27 cellular contexts compared by ENCODE assay signal in the genomic region with DNA sequence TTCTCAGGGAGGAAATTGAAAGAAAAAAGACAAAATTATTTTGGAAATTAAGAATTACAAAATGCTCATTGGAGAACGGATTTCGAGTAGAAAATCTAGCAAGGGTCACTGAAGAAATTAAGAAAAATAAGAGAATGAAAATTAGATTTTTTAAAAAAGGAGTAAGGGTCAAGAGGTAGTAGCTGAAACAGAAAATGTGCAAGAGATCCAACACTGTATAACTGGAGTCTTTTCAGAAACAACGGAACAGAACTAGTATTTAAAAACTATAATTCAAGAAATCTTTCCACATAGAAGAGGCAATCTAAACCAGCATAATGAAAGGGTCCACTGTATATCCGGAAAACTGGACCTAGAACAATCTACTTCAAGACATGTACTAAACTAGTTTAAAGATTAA. TPM values are rescaled to one million over a fixed set of nuclear protein-coding genes. Genes with fewer than 3 reads are reported as not detected.
DNase-seq lines count a peak whose midpoint lies in the region; ATAC-seq, FAIRE-seq and TF ChIP-seq lines count a peak whose summit lies in the region.
"Had no signal": no experiment of that assay in that cellular context is flagged by ENCODE, and none has a peak within 500 bp of the region (broad histone marks: within the 10 kb centered on the region; RNA-seq: fewer than 3 reads in every experiment).

No MANE protein-coding gene starts in this region.

- H3K27me3 ChIP-seq in small intestine (ENCODE audit: control insufficient read depth in 2 of 2, insufficient read depth in 2 of 2, low read length in 2 of 2): no peaks in the 10 kb centered on the region
- H3K27me3 ChIP-seq: BE2C; BLaER1 treated with 17β-estradiol and CSF1 and Interleukin-3, amounts not matched to agents 10 nM and 100 nM had no signal

- intact Hi-C loops in activated B cell treated with CpG ODN at 0.5 μM for 24 hours (cut with micrococcal nuclease): no loop called here

- peak overlapping the region; percentile 65 for H3K27ac Mint-ChIP-seq in activated T-cell treated with anti-CD3 and anti-CD28 coated beads, Interleukin-2, amount 50 U/mL, for 72 hours
- H3K27ac Mint-ChIP-seq in activated B cell treated with CpG ODN at 0.5 μM for 24 hours: peak overlapping the region; percentile 11
- no peak overlapping the region for H3K27ac Mint-ChIP-seq in activated CD4-positive, alpha-beta T cell treated with anti-CD3 and anti-CD28 coated beads, Interleukin-2, amount 10 ng/mL, durations not matched to agents 7 days and 5 days
- H3K27ac Mint-ChIP-seq: CD4-positive, alpha-beta T cell had no signal

- POLR2A ChIA-PET in activated B cell treated with CpG ODN at 0.5 μM for 24 hours (lab: Charles Lee): interaction anchor here (0.5 to 1.1 kb wide), 3 partner anchors 11 to 27 kb away, joined by 3 to 4 read pairs (median 3); no protein-coding TSS in a partner anchor
- POLR2A ChIA-PET in activated CD4-positive, alpha-beta T cell treated with anti-CD3 and anti-CD28 coated beads, Interleukin-2, amount 10 ng/mL, durations not matched to agents 7 days and 5 days (lab: Charles Lee): no interaction called here

- no peaks in the 10 kb centered on the region for H3K27me3 Mint-ChIP-seq in activated T-cell treated with anti-CD3 and anti-CD28 coated beads, Interleukin-2, amount 50 U/mL, for 72 hours (ENCODE audit: low read depth)
- H3K27me3 Mint-ChIP-seq in activated B cell treated with CpG ODN at 0.5 μM for 24 hours: no peaks in the 10 kb centered on the region
- H3K27me3 Mint-ChIP-seq in activated CD4-positive, alpha-beta T cell treated with anti-CD3 and anti-CD28 coated beads, Interleukin-2, amount 10 ng/mL, durations not matched to agents 7 days and 5 days: no peaks in the 10 kb centered on the region
- H3K27me3 Mint-ChIP-seq: CD4-positive, alpha-beta T cell had no signal

- H3K4me1 ChIP-seq in small intestine (ENCODE audit: control insufficient read depth in 2 of 2, insufficient read depth in 1 of 2, low read depth in 1 of 2, low read length in 1 of 2): peaks cover 0 to 3% of the 10 kb centered on the region in 2 donors
- H3K4me1 ChIP-seq: BE2C had no signal

- peaks cover 6 to 13% of the 10 kb centered on the region in 2 donors for H3K9me3 Mint-ChIP-seq in activated T-cell treated with anti-CD3 and anti-CD28 coated beads, Interleukin-2, amount 50 U/mL, for 72 hours
- H3K9me3 Mint-ChIP-seq in activated B cell treated with CpG ODN at 0.5 μM for 24 hours: peaks cover 34% of the 10 kb centered on the region
- H3K9me3 Mint-ChIP-seq in activated CD4-positive, alpha-beta T cell treated with anti-CD3 and anti-CD28 coated beads, Interleukin-2, amount 10 ng/mL, durations not matched to agents 7 days and 5 days: peaks cover 35% of the 10 kb centered on the region

- no peak for DNase-seq in activated T-cell treated with anti-CD3 and anti-CD28 coated beads, Interleukin-2, amount 50 U/mL, for 72 hours
- DNase-seq in activated T-cell treated with anti-CD3 and anti-CD28 coated beads, Interleukin-2, amount 50 U/mL, for 1 hour: no peak
- no peak for DNase-seq in activated B cell treated with CpG ODN at 0.5 μM for 24 hours
- no peak for DNase-seq in frontal cortex (ENCODE audit: low spot score in 2 of 2)
- DNase-seq in activated CD4-positive, alpha-beta T cell treated with anti-CD3 and anti-CD28 coated beads, Interleukin-2, amount 10 ng/mL, durations not matched to agents 7 days and 5 days: no peak
- DNase-seq in small intestine: no peak
- no peak for DNase-seq in NCI-H146 treated with DMSO at 0.1 percent for 48 hours (lab: John Stamatoyannopoulos, UW; ENCODE audit: unreplicated experiment)
- DNase-seq: ACHN; AML-193; BE2C; CD4-positive, alpha-beta T cell; CD8-positive, alpha-beta memory T cell; DMS 273 treated with DMSO at 0.1 percent for 48 hours; DMS79; EL; GDM1; GM23248; H7; HCEC 1CT had no signal

- H3K36me3 ChIP-seq in small intestine (ENCODE audit: control insufficient read depth in 2 of 2, insufficient read depth in 2 of 2, low read length in 2 of 2): peaks cover 0 to 2% of the 10 kb centered on the region in 2 donors
- H3K36me3 ChIP-seq: BE2C had no signal

- no peak for ATAC-seq in activated T-cell treated with anti-CD3 and anti-CD28 coated beads, Interleukin-2, amount 50 U/mL, for 72 hours (replicated peaks in 1 of 2)
- no peak for ATAC-seq in activated B cell treated with CpG ODN at 0.5 μM for 24 hours (ENCODE audit: low read depth)
- ATAC-seq: GM12878 had no signal

- 96 to 99% (median 99%) methylated on average over 4 of the region's 4 CpGs for WGBS in small intestine, 3 donors

- H3K36me3 Mint-ChIP-seq in activated T-cell treated with anti-CD3 and anti-CD28 coated beads, Interleukin-2, amount 50 U/mL, for 72 hours (ENCODE audit: insufficient read depth in 2 of 2): peaks cover 11 to 28% of the 10 kb centered on the region in 2 donors
- H3K36me3 Mint-ChIP-seq in activated B cell treated with CpG ODN at 0.5 μM for 24 hours (ENCODE audit: low read depth): peaks cover 63% of the 10 kb centered on the region
- H3K36me3 Mint-ChIP-seq in activated CD4-positive, alpha-beta T cell treated with anti-CD3 and anti-CD28 coated beads, Interleukin-2, amount 10 ng/mL, durations not matched to agents 7 days and 5 days (ENCODE audit: low read depth): peaks cover 17% of the 10 kb centered on the region

- TF ChIP-seq CTCF in activated B cell treated with CpG ODN at 0.5 μM for 24 hours (IDR thresholded peaks at IDR 0.05): no peak

- H3K4me3 Mint-ChIP-seq in activated T-cell treated with anti-CD3 and anti-CD28 coated beads, Interleukin-2, amount 50 U/mL, for 72 hours: no peak overlapping the region
- H3K4me3 Mint-ChIP-seq in activated B cell treated with CpG ODN at 0.5 μM for 24 hours: no peak overlapping the region
- H3K4me3 Mint-ChIP-seq in activated CD4-positive, alpha-beta T cell treated with anti-CD3 and anti-CD28 coated beads, Interleukin-2, amount 10 ng/mL, durations not matched to agents 7 days and 5 days: no peak overlapping the region
- H3K4me3 Mint-ChIP-seq: CD14-positive monocyte had no signal

- CTCF ChIA-PET in activated B cell treated with CpG ODN at 0.5 μM for 24 hours (lab: Charles Lee): no interaction called here
- CTCF ChIA-PET in activated CD4-positive, alpha-beta T cell treated with anti-CD3 and anti-CD28 coated beads, Interleukin-2, amount 10 ng/mL, durations not matched to agents 7 days and 5 days (lab: Charles Lee): interaction anchor here (1.3 kb wide), 1 partner anchor 21 kb away, joined by 3 read pairs; no protein-coding TSS in a partner anchor

- H3K9me3 ChIP-seq in small intestine (ENCODE audit: control insufficient read depth, low read depth): no peaks in the 10 kb centered on the region
- H3K9me3 ChIP-seq: BE2C had no signal

- peaks cover 32% of the 10 kb centered on the region for H3K4me1 Mint-ChIP-seq in activated T-cell treated with anti-CD3 and anti-CD28 coated beads, Interleukin-2, amount 50 U/mL, for 72 hours (ENCODE audit: low read depth)
- H3K4me1 Mint-ChIP-seq in activated B cell treated with CpG ODN at 0.5 μM for 24 hours: peaks cover 82% of the 10 kb centered on the region
- H3K4me1 Mint-ChIP-seq in activated CD4-positive, alpha-beta T cell treated with anti-CD3 and anti-CD28 coated beads, Interleukin-2, amount 10 ng/mL, durations not matched to agents 7 days and 5 days: peaks cover 10% of the 10 kb centered on the region

- H3K27ac ChIP-seq in small intestine (ENCODE audit: low read depth in 1 of 2, low read length in 1 of 2): no peak overlapping the region
- H3K27ac ChIP-seq: 22Rv1; BLaER1 treated with 17β-estradiol and CSF1 and Interleukin-3, amounts not matched to agents 10 nM and 100 nM; GM23248 had no signal

- H3K4me3 ChIP-seq in small intestine (ENCODE audit: low read depth in 1 of 2, low read length in 2 of 2): no peak overlapping the region
- H3K4me3 ChIP-seq: BLaER1 treated with 17β-estradiol and CSF1 and Interleukin-3, amounts not matched to agents 10 nM and 100 nM; GM12878; GM23248 had no signal

- FAIRE-seq in frontal cortex (lab: Jason Lieb, UNC): peak; percentile 23
- FAIRE-seq in small intestine (lab: Jason Lieb, UNC): no peak
- FAIRE-seq: A204.1, D721Med, GM12878, GM19239, H1 had no signal

RNA-seq across cellular contexts. Expression of a gene that starts 28.2 kb away (rescaled TPM):
- 10 to 100 TPM; 19.4 to 25.5 TPM for total RNA-seq in activated T-cell treated with anti-CD3 and anti-CD28 coated beads, Interleukin-2, amount 50 U/mL, for 72 hours
- total RNA-seq in activated B cell treated with CpG ODN at 0.5 μM for 24 hours (110 and 136 TPM in 2 replicates), frontal cortex (248 TPM)
- total RNA-seq in activated CD4-positive, alpha-beta T cell treated with anti-CD3 and anti-CD28 coated beads, Interleukin-2, amount 10 ng/mL, durations not matched to agents 7 days and 5 days: 10 to 100 TPM; 24.2 to 26.6 TPM
- 10 to 100 TPM; 13.2 to 18.4 (median 17.3) TPM for polyA plus RNA-seq in small intestine
